ENCODE assay signal across 17 cellular contexts in genomic region chr1:161791889-161792655, GRCh38. TPM values are rescaled to one million over a fixed set of nuclear protein-coding genes. Genes with fewer than 3 reads are reported as not detected.
DNase-seq lines count a peak whose midpoint lies in the region; ATAC-seq and TF ChIP-seq lines count a peak whose summit lies in the region.
"Had no signal": no experiment of that assay in that cellular context is flagged by ENCODE, and none has a peak within 500 bp of the region (broad histone marks: within the 10 kb centered on the region; RNA-seq: fewer than 3 reads in every experiment).

No MANE protein-coding gene starts in this region.

- no peak overlapping the region for H3K4me3 ChIP-seq in foreskin fibroblast (ENCODE audit: low read depth in 1 of 2, low read length in 2 of 2)
- H3K4me3 ChIP-seq: A549, left ventricle myocardium inferior, suprapubic skin had no signal

- no peaks in the 10 kb centered on the region for H3K27me3 Mint-ChIP-seq in activated T-cell treated with anti-CD3 and anti-CD28 coated beads, Interleukin-2, amount 50 U/mL, for 72 hours (ENCODE audit: low read depth)
- H3K27me3 Mint-ChIP-seq in activated naive CD4-positive, alpha-beta T cell treated with anti-CD3 and anti-CD28 coated beads, Interleukin-2, amount 10 ng/mL, durations not matched to agents 7 days and 5 days: no peaks in the 10 kb centered on the region
- H3K27me3 Mint-ChIP-seq: activated B cell treated with CpG ODN at 0.5 μM for 24 hours; activated naive CD8-positive, alpha-beta T cell; naive thymus-derived CD8-positive, alpha-beta T cell; T-cell had no signal

- peak overlapping the region in 1 of 2 donors; percentile 66 for H3K4me3 Mint-ChIP-seq in activated T-cell treated with anti-CD3 and anti-CD28 coated beads, Interleukin-2, amount 50 U/mL, for 72 hours
- H3K4me3 Mint-ChIP-seq in activated naive CD4-positive, alpha-beta T cell treated with anti-CD3 and anti-CD28 coated beads, Interleukin-2, amount 10 ng/mL, durations not matched to agents 7 days and 5 days: no peak overlapping the region
- H3K4me3 Mint-ChIP-seq: activated B cell treated with CpG ODN at 0.5 μM for 24 hours; activated naive CD8-positive, alpha-beta T cell; naive thymus-derived CD8-positive, alpha-beta T cell; T-cell had no signal

- TF ChIP-seq CTCF in foreskin fibroblast (IDR thresholded peaks at IDR 0.05; ENCODE audit: low read depth, low read length): no peak

- no peaks in the 10 kb centered on the region for H3K9me3 Mint-ChIP-seq in activated T-cell treated with anti-CD3 and anti-CD28 coated beads, Interleukin-2, amount 50 U/mL, for 72 hours
- no peaks in the 10 kb centered on the region for H3K9me3 Mint-ChIP-seq in activated naive CD4-positive, alpha-beta T cell treated with anti-CD3 and anti-CD28 coated beads, Interleukin-2, amount 10 ng/mL, durations not matched to agents 7 days and 5 days
- H3K9me3 Mint-ChIP-seq: activated B cell treated with CpG ODN at 0.5 μM for 24 hours; naive thymus-derived CD8-positive, alpha-beta T cell; T-cell had no signal

- H3K36me3 Mint-ChIP-seq in activated T-cell treated with anti-CD3 and anti-CD28 coated beads, Interleukin-2, amount 50 U/mL, for 72 hours (ENCODE audit: insufficient read depth in 2 of 2): peaks cover 9 to 24% of the 10 kb centered on the region in 2 donors
- H3K36me3 Mint-ChIP-seq in activated naive CD4-positive, alpha-beta T cell treated with anti-CD3 and anti-CD28 coated beads, Interleukin-2, amount 10 ng/mL, durations not matched to agents 7 days and 5 days: peaks cover 42% of the 10 kb centered on the region

- CTCF ChIA-PET in activated naive CD4-positive, alpha-beta T cell treated with anti-CD3 and anti-CD28 coated beads, Interleukin-2, amount 10 ng/mL, durations not matched to agents 7 days and 5 days (lab: Charles Lee): interaction anchor here (0.7 to 4.3 kb wide), 31 partner anchors 9 to 600 kb away, joined by 3 to 158 read pairs (median 3); partner anchors contain the start of gene OLFML2B

- H3K27ac Mint-ChIP-seq in activated T-cell treated with anti-CD3 and anti-CD28 coated beads, Interleukin-2, amount 50 U/mL, for 72 hours: peak overlapping the region; percentile 86
- H3K27ac Mint-ChIP-seq in activated naive CD4-positive, alpha-beta T cell treated with anti-CD3 and anti-CD28 coated beads, Interleukin-2, amount 10 ng/mL, durations not matched to agents 7 days and 5 days: no peak overlapping the region
- H3K27ac Mint-ChIP-seq: activated B cell treated with CpG ODN at 0.5 μM for 24 hours; activated naive CD8-positive, alpha-beta T cell had no signal

- peaks cover 24% of the 10 kb centered on the region for H3K4me1 Mint-ChIP-seq in activated T-cell treated with anti-CD3 and anti-CD28 coated beads, Interleukin-2, amount 50 U/mL, for 72 hours (ENCODE audit: low read depth)
- H3K4me1 Mint-ChIP-seq in activated naive CD4-positive, alpha-beta T cell treated with anti-CD3 and anti-CD28 coated beads, Interleukin-2, amount 10 ng/mL, durations not matched to agents 7 days and 5 days: peaks cover 4% of the 10 kb centered on the region

- ATAC-seq in activated T-cell treated with anti-CD3 and anti-CD28 coated beads, Interleukin-2, amount 50 U/mL, for 72 hours (replicated peaks in 1 of 2): peak in 1 of 2 donors; percentile 7
- ATAC-seq in GM18870 (IDR thresholded peaks at IDR 0.05; ENCODE audit: unreplicated experiment): no peak

- DNase-seq in activated T-cell treated with anti-CD3 and anti-CD28 coated beads, Interleukin-2, amount 50 U/mL, for 72 hours: no peak
- no peak for DNase-seq in activated T-cell treated with anti-CD3 and anti-CD28 coated beads for 4 hours
- peak; percentile 60 for DNase-seq in amniotic epithelial cell (ENCODE audit: low read depth)
- peak; percentile 34 to 61 for DNase-seq in foreskin fibroblast
- DNase-seq in NCI-H1105 (lab: John Stamatoyannopoulos, UW): no peak
- no peak for DNase-seq in NCI-H526 (lab: John Stamatoyannopoulos, UW)
- DNase-seq in activated naive CD4-positive, alpha-beta T cell treated with anti-CD3 and anti-CD28 coated beads, Interleukin-2, amount 10 ng/mL, durations not matched to agents 7 days and 5 days: no peak
- DNase-seq: activated B cell treated with CpG ODN at 0.5 μM for 24 hours; activated CD8-positive, alpha-beta memory T cell treated with anti-CD3 and anti-CD28 coated beads, Interleukin-2, amount 50 U/mL, for 4 hours; cerebellar nuclear complex; left ventricle myocardium inferior had no signal

RNA-seq across cellular contexts. Expression of gene ATF6, which starts 26.0 kb away (rescaled TPM):
- 10 to 100 TPM; 23.7 to 28.4 TPM for total RNA-seq in activated T-cell treated with anti-CD3 and anti-CD28 coated beads, Interleukin-2, amount 50 U/mL, for 72 hours

RNA-seq across cellular contexts. Expression of gene DUSP12, which starts 42.5 kb away (rescaled TPM):
- total RNA-seq in activated T-cell treated with anti-CD3 and anti-CD28 coated beads, Interleukin-2, amount 50 U/mL, for 72 hours: 10 to 100 TPM; 33.0 to 41.1 TPM

Comparison
In these comparisons a context has a peak if more than half of its experiments do, and no peak if none do; other contexts are left out.
1. DNase-seq: peak in amniotic epithelial cell (single experiment) and foreskin fibroblast (2 of 2); none in activated T-cell treated with anti-CD3 and anti-CD28 coated beads, Interleukin-2, amount 50 U/mL, for 72 hours (0 of 2), activated T-cell treated with anti-CD3 and anti-CD28 coated beads for 4 hours (single experiment), NCI-H1105 (single experiment), NCI-H526 (0 of 2) and activated naive CD4-positive, alpha-beta T cell treated with anti-CD3 and anti-CD28 coated beads, Interleukin-2, amount 10 ng/mL, durations not matched to agents 7 days and 5 days (single experiment).